ENCODE assay signal across 1 cellular context in genomic region chr13:109874921-109875454, GRCh38.
TF ChIP-seq lines count a peak whose summit lies in the region.

No MANE protein-coding gene starts in this region.

TF ChIP-seq in HepG2, 621 proteins besides CTCF, POLR2A, EP300 and RAD21 (continued from another document):
- TF ChIP-seq MLLT10 (CRISPR knock-in tag; IDR thresholded peaks at IDR 0.05): no peak
